11 cellular contexts compared by ENCODE assay signal in genomic region chr1:184745929-184746583, GRCh38.
DNase-seq lines count a peak whose midpoint lies in the region; ATAC-seq and TF ChIP-seq lines count a peak whose summit lies in the region.
"Had no signal": no experiment of that assay in that cellular context is flagged by ENCODE, and none has a peak within 500 bp of the region (broad histone marks: within the 10 kb centered on the region; RNA-seq: fewer than 3 reads in every experiment).

No MANE protein-coding gene starts in this region.

- no peak overlapping the region for H3K9ac ChIP-seq in subcutaneous abdominal adipose tissue (ENCODE audit: low read length in 5 of 5)

- no peaks in the 10 kb centered on the region for H3K9me3 Mint-ChIP-seq in activated naive CD4-positive, alpha-beta T cell treated with anti-CD3 and anti-CD28 coated beads, Interleukin-2, amount 10 ng/mL, durations not matched to agents 7 days and 5 days

- no peaks in the 10 kb centered on the region for H3K36me3 ChIP-seq in subcutaneous abdominal adipose tissue (ENCODE audit: control insufficient read depth in 5 of 5, insufficient read depth in 5 of 5, low read length in 5 of 5)

- peaks cover 34% of the 10 kb centered on the region for H3K36me3 Mint-ChIP-seq in activated naive CD4-positive, alpha-beta T cell treated with anti-CD3 and anti-CD28 coated beads, Interleukin-2, amount 10 ng/mL, durations not matched to agents 7 days and 5 days

- CTCF ChIA-PET in activated naive CD4-positive, alpha-beta T cell treated with anti-CD3 and anti-CD28 coated beads, Interleukin-2, amount 10 ng/mL, durations not matched to agents 7 days and 5 days (lab: Charles Lee) = interaction anchor here (1.2 kb wide), 1 partner anchor 424 kb away, joined by 4 read pairs; no protein-coding TSS in a partner anchor

- peaks cover 57% of the 10 kb centered on the region for H3K4me1 Mint-ChIP-seq in activated naive CD4-positive, alpha-beta T cell treated with anti-CD3 and anti-CD28 coated beads, Interleukin-2, amount 10 ng/mL, durations not matched to agents 7 days and 5 days

- no peak overlapping the region for H3K4me3 Mint-ChIP-seq in activated naive CD4-positive, alpha-beta T cell treated with anti-CD3 and anti-CD28 coated beads, Interleukin-2, amount 10 ng/mL, durations not matched to agents 7 days and 5 days

- ATAC-seq in HG03175 (IDR thresholded peaks at IDR 0.05; ENCODE audit: unreplicated experiment) = no peak
- ATAC-seq in HG02588 (IDR thresholded peaks at IDR 0.05; ENCODE audit: unreplicated experiment) = no peak

- no peaks in the 10 kb centered on the region for H3K27me3 Mint-ChIP-seq in activated naive CD4-positive, alpha-beta T cell treated with anti-CD3 and anti-CD28 coated beads, Interleukin-2, amount 10 ng/mL, durations not matched to agents 7 days and 5 days

- peak overlapping the region; percentile 17 for H3K27ac ChIP-seq in subcutaneous abdominal adipose tissue (ENCODE audit: low read depth, low read length)
- H3K27ac ChIP-seq: C4-2B had no signal

- no peaks in the 10 kb centered on the region for H3K27me3 ChIP-seq in subcutaneous abdominal adipose tissue (ENCODE audit: control insufficient read depth in 5 of 5, insufficient read depth in 4 of 5, low read length in 5 of 5)

- peak overlapping the region; percentile 68 for H3K27ac Mint-ChIP-seq in activated naive CD4-positive, alpha-beta T cell treated with anti-CD3 and anti-CD28 coated beads, Interleukin-2, amount 10 ng/mL, durations not matched to agents 7 days and 5 days

- TF ChIP-seq POLR2A in NB4 (IDR thresholded peaks at IDR 0.05; ENCODE audit: extremely low read depth, insufficient read length) = no peak

- TF ChIP-seq CTCF in NB4 (IDR thresholded peaks at IDR 0.05; ENCODE audit: low read depth, low read length) = no peak

- H3K4me1 ChIP-seq in subcutaneous abdominal adipose tissue (ENCODE audit: control insufficient read depth in 5 of 5, insufficient read depth in 5 of 5, low read length in 5 of 5) = peaks cover 0 to 28% (median 20%) of the 10 kb centered on the region in 5 donors

- H3K4me3 ChIP-seq in NB4 (ENCODE audit: low read depth, low read length) (no peak overlapping the region), subcutaneous abdominal adipose tissue (ENCODE audit: low read depth in 1 of 5, low read length in 5 of 5) (no peak overlapping the region)

- DNase-seq in activated naive CD4-positive, alpha-beta T cell treated with anti-CD3 and anti-CD28 coated beads, Interleukin-2, amount 10 ng/mL, durations not matched to agents 7 days and 5 days = no peak
- DNase-seq in activated naive CD4-positive, alpha-beta T cell treated with anti-CD3 and anti-CD28 coated beads, Interleukin-2, amount 50 U/mL, for 16 hours = no peak
- peak; percentile 16 for DNase-seq in NB4 (ENCODE audit: low read depth)
- peak; percentile 10 for DNase-seq in cerebellar cortex (ENCODE audit: low spot score)
- no peak for DNase-seq in NCI-H2029 (lab: John Stamatoyannopoulos, UW)
- DNase-seq: retina; stimulated activated CD8-positive, alpha-beta memory T cell treated with anti-CD3 and anti-CD28 coated beads, Interleukin-4, amount 100 ng/mL, for 48 hours had no signal

- H3K9me3 ChIP-seq in subcutaneous abdominal adipose tissue (ENCODE audit: control insufficient read depth in 5 of 5, low read length in 5 of 5) = no peaks in the 10 kb centered on the region

Comparison
In these comparisons a context has a peak if more than half of its experiments do, and no peak if none do; other contexts are left out.
1. DNase-seq: peak in NB4 (single experiment) and cerebellar cortex (single experiment); none in activated naive CD4-positive, alpha-beta T cell treated with anti-CD3 and anti-CD28 coated beads, Interleukin-2, amount 10 ng/mL, durations not matched to agents 7 days and 5 days (single experiment), activated naive CD4-positive, alpha-beta T cell treated with anti-CD3 and anti-CD28 coated beads, Interleukin-2, amount 50 U/mL, for 16 hours (single experiment) and NCI-H2029 (single experiment).